ENCODE assay signal across 9 cellular contexts in genomic region chr12:108635201-108635996, GRCh38. TPM values are rescaled to one million over a fixed set of nuclear protein-coding genes. Genes with fewer than 3 reads are reported as not detected.
A peak's percentile ranks its signal among the peaks of the same experiment; 100 is the strongest.
DNase-seq lines count a peak whose midpoint lies in the region; TF ChIP-seq lines count a peak whose summit lies in the region.
"Had no signal": no experiment of that assay in that cellular context is flagged by ENCODE, and none has a peak within 500 bp of the region (broad histone marks: within the 10 kb centered on the region; RNA-seq: fewer than 3 reads in every experiment).

No MANE protein-coding gene starts in this region.

- H3K27me3 ChIP-seq in HAP-1 (ENCODE audit: low read depth) (no peaks in the 10 kb centered on the region), neural progenitor cell (no peaks in the 10 kb centered on the region)

- H3K9me3 ChIP-seq in HAP-1: no peaks in the 10 kb centered on the region
- no peaks in the 10 kb centered on the region for H3K9me3 ChIP-seq in neural progenitor cell (ENCODE audit: low read depth)

- peak overlapping the region; percentile 99 for H3K27ac Mint-ChIP-seq in activated T-helper 1 cell treated with anti-CD3 and anti-CD28 coated beads, Interleukin-12 subunit alpha, Interleukin-12 subunit beta, Interleukin-2, Interleukin-4 antibody, amounts not matched to agents 30 ng/mL and 10 ng/mL and 1 ng/mL, durations not matched to agents 14 hours and 24 hours and 36 hours
- H3K27ac Mint-ChIP-seq in neural progenitor cell: peak overlapping the region; percentile 95

- no peak for TF ChIP-seq CTCF in neural progenitor cell (IDR thresholded peaks at IDR 0.05)

- H3K9me3 Mint-ChIP-seq in activated T-helper 1 cell treated with anti-CD3 and anti-CD28 coated beads, Interleukin-12 subunit alpha, Interleukin-12 subunit beta, Interleukin-2, Interleukin-4 antibody, amounts not matched to agents 30 ng/mL and 10 ng/mL and 1 ng/mL, durations not matched to agents 14 hours and 24 hours and 36 hours: no peaks in the 10 kb centered on the region
- H3K9me3 Mint-ChIP-seq in neural progenitor cell: no peaks in the 10 kb centered on the region
- H3K9me3 Mint-ChIP-seq: neural crest cell had no signal

- peak overlapping the region; percentile 45 for H3K4me2 ChIP-seq in neural progenitor cell

- H3K27me3 Mint-ChIP-seq in activated T-helper 1 cell treated with anti-CD3 and anti-CD28 coated beads, Interleukin-12 subunit alpha, Interleukin-12 subunit beta, Interleukin-2, Interleukin-4 antibody, amounts not matched to agents 30 ng/mL and 10 ng/mL and 1 ng/mL, durations not matched to agents 14 hours and 24 hours and 36 hours (ENCODE audit: insufficient read depth): no peaks in the 10 kb centered on the region
- H3K27me3 Mint-ChIP-seq in neural progenitor cell (ENCODE audit: insufficient read depth, low read depth): peaks cover 19% of the 10 kb centered on the region

- H3K79me2 ChIP-seq in neural progenitor cell (ENCODE audit: low read depth): no peaks in the 10 kb centered on the region

- peak overlapping the region; percentile 94 for H3K4me3 Mint-ChIP-seq in activated T-helper 1 cell treated with anti-CD3 and anti-CD28 coated beads, Interleukin-12 subunit alpha, Interleukin-12 subunit beta, Interleukin-2, Interleukin-4 antibody, amounts not matched to agents 30 ng/mL and 10 ng/mL and 1 ng/mL, durations not matched to agents 14 hours and 24 hours and 36 hours
- no peak overlapping the region for H3K4me3 Mint-ChIP-seq in neural progenitor cell

- peaks cover 7% of the 10 kb centered on the region for H3K36me3 Mint-ChIP-seq in activated T-helper 1 cell treated with anti-CD3 and anti-CD28 coated beads, Interleukin-12 subunit alpha, Interleukin-12 subunit beta, Interleukin-2, Interleukin-4 antibody, amounts not matched to agents 30 ng/mL and 10 ng/mL and 1 ng/mL, durations not matched to agents 14 hours and 24 hours and 36 hours (ENCODE audit: low read depth)
- H3K36me3 Mint-ChIP-seq in neural progenitor cell: no peaks in the 10 kb centered on the region

- DNase-seq in NCI-H510A treated with DMSO at 0.1 percent for 48 hours (lab: John Stamatoyannopoulos, UW) (peak; percentile 30), NCI-H510A (lab: John Stamatoyannopoulos, UW) (no peak), HAP-1 (ENCODE audit: low spot score in 2 of 2) (peak; percentile 32 to 49), Kasumi-1 (lab: John Stamatoyannopoulos, UW) (peak; percentile 86 to 88), neural progenitor cell (ENCODE audit: low spot score) (peak; percentile 33), NCI-H226 (no peak), NCI-H1092 treated with DMSO at 0.1 percent for 48 hours (lab: John Stamatoyannopoulos, UW) (no peak)
- DNase-seq in activated T-helper 1 cell treated with anti-CD3 and anti-CD28 coated beads, Interleukin-12 subunit alpha, Interleukin-12 subunit beta, Interleukin-2, Interleukin-4 antibody, amounts not matched to agents 30 ng/mL and 10 ng/mL and 1 ng/mL, durations not matched to agents 14 hours and 24 hours and 36 hours (ENCODE audit: low spot score): peak; percentile 53

- peaks cover 44% of the 10 kb centered on the region for H3F3A ChIP-seq in neural progenitor cell (ENCODE audit: low read depth)

- H3K4me1 Mint-ChIP-seq in activated T-helper 1 cell treated with anti-CD3 and anti-CD28 coated beads, Interleukin-12 subunit alpha, Interleukin-12 subunit beta, Interleukin-2, Interleukin-4 antibody, amounts not matched to agents 30 ng/mL and 10 ng/mL and 1 ng/mL, durations not matched to agents 14 hours and 24 hours and 36 hours (ENCODE audit: low read depth): peaks cover 59% of the 10 kb centered on the region
- H3K4me1 Mint-ChIP-seq in neural progenitor cell: peaks cover 84% of the 10 kb centered on the region

- no peak overlapping the region for H2AFZ ChIP-seq in neural progenitor cell (replicated peaks)

- no peak overlapping the region for H3K27ac ChIP-seq in neural progenitor cell

- H3K4me1 ChIP-seq in HAP-1 (peaks cover 26% of the 10 kb centered on the region), neural progenitor cell (peaks cover 55% of the 10 kb centered on the region)

- no peaks in the 10 kb centered on the region for H4K20me1 ChIP-seq in neural progenitor cell (ENCODE audit: low read depth)

- intact Hi-C loops in activated T-helper 1 cell treated with anti-CD3 and anti-CD28 coated beads, Interleukin-12 subunit alpha, Interleukin-12 subunit beta, Interleukin-2, Interleukin-4 antibody, amounts not matched to agents 30 ng/mL and 10 ng/mL and 1 ng/mL, durations not matched to agents 14 hours and 24 hours and 36 hours (cut with micrococcal nuclease): loop anchor here (1.0 to 2.0 kb wide), 7 partner anchors 18 to 457 kb away; partner anchors contain the start of genes ALKBH2, CORO1C and SSH1

- in situ Hi-C loops in HAP-1 (cut with MboI; ENCODE audit: low sequenced_read_pairs): no loop called here

- H3K4me3 ChIP-seq in HAP-1 (no peak overlapping the region), neural progenitor cell (no peak overlapping the region)

- H3K36me3 ChIP-seq in HAP-1 (replicated peaks) (no peaks in the 10 kb centered on the region), neural progenitor cell (no peaks in the 10 kb centered on the region)

- no peak overlapping the region for H3K9ac ChIP-seq in neural progenitor cell

RNA-seq across cellular contexts. Expression of gene SELPLG, which starts 1.7 kb away (rescaled TPM):
- 51.9 and 53.5 TPM in 2 replicates for total RNA-seq in activated T-helper 1 cell treated with anti-CD3 and anti-CD28 coated beads, Interleukin-12 subunit alpha, Interleukin-12 subunit beta, Interleukin-2, Interleukin-4 antibody, amounts not matched to agents 30 ng/mL and 10 ng/mL and 1 ng/mL, durations not matched to agents 14 hours and 24 hours and 36 hours
- not detected in 2 replicates for total RNA-seq in neural progenitor cell (ENCODE audit: low replicate concordance)

RNA-seq across cellular contexts. Expression of gene TMEM119, which starts 37.5 kb away (rescaled TPM):
- total RNA-seq in activated T-helper 1 cell treated with anti-CD3 and anti-CD28 coated beads, Interleukin-12 subunit alpha, Interleukin-12 subunit beta, Interleukin-2, Interleukin-4 antibody, amounts not matched to agents 30 ng/mL and 10 ng/mL and 1 ng/mL, durations not matched to agents 14 hours and 24 hours and 36 hours: 0.12 TPM in 1 of 2 replicates, not detected in the other
- total RNA-seq in neural progenitor cell (ENCODE audit: low replicate concordance): 0.97 and 2.0 TPM in 2 replicates

Comparison
In these comparisons a context has a peak if more than half of its experiments do, and no peak if none do; other contexts are left out.
1. DNase-seq: peak in NCI-H510A treated with DMSO at 0.1 percent for 48 hours (single experiment), HAP-1 (2 of 2), Kasumi-1 (2 of 2), activated T-helper 1 cell treated with anti-CD3 and anti-CD28 coated beads, Interleukin-12 subunit alpha, Interleukin-12 subunit beta, Interleukin-2, Interleukin-4 antibody, amounts not matched to agents 30 ng/mL and 10 ng/mL and 1 ng/mL, durations not matched to agents 14 hours and 24 hours and 36 hours (single experiment) and neural progenitor cell (single experiment); none in NCI-H510A (single experiment), NCI-H226 (single experiment) and NCI-H1092 treated with DMSO at 0.1 percent for 48 hours (single experiment).
2. RNA of gene SELPLG, which starts 1.7 kb away (total RNA-seq): 51.9 to 53.5 TPM in activated T-helper 1 cell treated with anti-CD3 and anti-CD28 coated beads, Interleukin-12 subunit alpha, Interleukin-12 subunit beta, Interleukin-2, Interleukin-4 antibody, amounts not matched to agents 30 ng/mL and 10 ng/mL and 1 ng/mL, durations not matched to agents 14 hours and 24 hours and 36 hours; not detected in neural progenitor cell; every median in the first group is over 10 times any median in the second.